16 cellular contexts compared by ENCODE assay signal in the genomic region with DNA sequence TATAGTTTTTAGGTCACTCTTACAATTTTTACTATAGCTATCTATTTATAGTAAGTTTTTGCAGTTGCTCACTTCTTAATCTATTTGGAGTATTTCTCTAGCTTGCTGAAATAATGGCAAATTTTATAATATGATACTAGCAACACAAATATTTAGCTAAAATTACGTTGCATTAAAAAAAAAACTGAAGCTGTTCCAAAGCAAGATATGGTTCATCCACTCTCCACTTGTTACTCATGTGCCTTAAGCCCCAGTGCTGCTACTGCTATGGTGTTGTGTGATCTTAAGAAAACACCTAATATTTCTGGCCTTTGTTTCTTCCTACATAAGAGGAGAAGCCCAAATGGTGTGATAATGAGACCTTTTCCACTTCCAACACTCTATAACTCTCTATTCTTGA. TPM values are rescaled to one million over a fixed set of nuclear protein-coding genes. Genes with fewer than 3 reads are reported as not detected.
DNase-seq lines count a peak whose midpoint lies in the region; ATAC-seq and TF ChIP-seq lines count a peak whose summit lies in the region.
"Had no signal": no experiment of that assay in that cellular context is flagged by ENCODE, and none has a peak within 500 bp of the region (broad histone marks: within the 10 kb centered on the region; RNA-seq: fewer than 3 reads in every experiment).

No MANE protein-coding gene starts in this region.

- TF ChIP-seq POLR2A in IMR-90 (IDR thresholded peaks at IDR 0.05; ENCODE audit: low read depth, low read length) = no peak

- H4K20me1 ChIP-seq in IMR-90 (ENCODE audit: insufficient read depth, low read length) = no peaks in the 10 kb centered on the region
- H4K20me1 ChIP-seq in SK-N-SH (ENCODE audit: insufficient read depth) = no peaks in the 10 kb centered on the region

- no peak overlapping the region for H4K91ac ChIP-seq in IMR-90 (ENCODE audit: insufficient read depth, low read depth, low read length)

- DNase-seq in IMR-90 (peak; percentile 50), SK-N-SH (no peak), fibroblast of the aortic adventitia (ENCODE audit: low read depth) (peak; percentile 17)
- no peak for DNase-seq in activated CD8-positive, alpha-beta memory T cell treated with anti-CD3 and anti-CD28 coated beads, Interleukin-2, amount 50 U/mL, for 48 hours
- no peak for DNase-seq in activated CD4-positive, alpha-beta T cell treated with anti-CD3 and anti-CD28 coated beads for 4 hours
- DNase-seq: BE2C; CD4-positive, alpha-beta memory T cell; COR-L47; DND-41; GDM1 had no signal

- intact Hi-C loops in IMR-90 (cut with micrococcal nuclease) = no loop called here

- no peak overlapping the region for H2AFZ ChIP-seq in IMR-90 (replicated peaks; ENCODE audit: low read length, poor library complexity)
- no peak overlapping the region; the same call in 1 of the 2 replicates for H2AFZ ChIP-seq in SK-N-SH (ENCODE audit: low read depth)

- H3K4me1 ChIP-seq in IMR-90 (ENCODE audit: control insufficient read depth, insufficient read depth, low read length) (peaks cover 4% of the 10 kb centered on the region), SK-N-SH (ENCODE audit: control insufficient read depth in 1 of 2, insufficient read depth in 2 of 2, low read depth in 1 of 2, low read length in 1 of 2) (peaks cover 0 to 20% of the 10 kb centered on the region in 2 experiments; a peak in 1 of 4 replicates)
- H3K4me1 ChIP-seq: A549, BE2C had no signal

- no peak for TF ChIP-seq EP300 in SK-N-SH (IDR thresholded peaks at IDR 0.05; ENCODE audit: borderline replicate concordance in 1 of 2, low read depth in 1 of 2, low read length in 1 of 2)

- H2BK5ac ChIP-seq in IMR-90 (ENCODE audit: low read depth, low read length, poor library complexity, severe bottlenecking) = no peak overlapping the region

- H3K27me3 ChIP-seq in IMR-90 (ENCODE audit: control insufficient read depth, insufficient read depth, low read length) = no peaks in the 10 kb centered on the region
- no peaks in the 10 kb centered on the region for H3K27me3 ChIP-seq in SK-N-SH (ENCODE audit: insufficient read depth)
- H3K27me3 ChIP-seq: BE2C had no signal

- no peak overlapping the region for H2AK5ac ChIP-seq in IMR-90 (ENCODE audit: low read depth, low read length)

- H2BK15ac ChIP-seq in IMR-90 (ENCODE audit: low read depth, low read length) = no peak overlapping the region

- H3K4me2 ChIP-seq in IMR-90 (ENCODE audit: low read depth, low read length) (no peak overlapping the region), SK-N-SH (peak overlapping the region; percentile 54; the same call in 1 of the 2 replicates)
- H3K4me2 ChIP-seq: A549 had no signal

- dilution Hi-C loops in IMR-90 (cut with HindIII; ENCODE audit: low sequenced_read_pairs, unreplicated experiment) = no loop called here

- H4K5ac ChIP-seq in IMR-90 (ENCODE audit: low read depth, low read length) = no peak overlapping the region

- H4K8ac ChIP-seq in IMR-90 (ENCODE audit: low read depth in 2 of 2, low read length in 2 of 2) = no peak overlapping the region

- POLR2A ChIA-PET in IMR-90 (lab: Charles Lee; ENCODE audit: unreplicated experiment) (no interaction called here), SK-N-SH (lab: Yijun Ruan, JAX) (no interaction called here)

- H3K4me3 ChIP-seq in IMR-90 (ENCODE audit: insufficient read depth, low read depth, low read length) (no peak overlapping the region), SK-N-SH (ENCODE audit: low read depth in 2 of 2, low read length in 1 of 2) (no peak overlapping the region; a peak in 1 of 4 replicates), fibroblast of the aortic adventitia (ENCODE audit: low read depth, low read length) (no peak overlapping the region)
- H3K4me3 ChIP-seq: A549 had no signal

- no peaks in the 10 kb centered on the region for H3K36me3 ChIP-seq in IMR-90 (ENCODE audit: control insufficient read depth, insufficient read depth, low read length)
- no peaks in the 10 kb centered on the region for H3K36me3 ChIP-seq in SK-N-SH (replicated peaks in 1 of 2; ENCODE audit: control insufficient read depth in 1 of 2, insufficient read depth in 2 of 2, low read length in 1 of 2)
- H3K36me3 ChIP-seq: BE2C had no signal

- no peaks in the 10 kb centered on the region for H3K79me2 ChIP-seq in SK-N-SH (ENCODE audit: insufficient read depth)

- no peak overlapping the region for H3K18ac ChIP-seq in IMR-90 (ENCODE audit: low read depth, low read length)

- H2BK20ac ChIP-seq in IMR-90 (ENCODE audit: low read depth, low read length) = no peak overlapping the region

- no peak overlapping the region for H3K27ac ChIP-seq in IMR-90 (ENCODE audit: insufficient read depth, low read length)
- H3K27ac ChIP-seq in SK-N-SH (ENCODE audit: low read depth in 2 of 2, low read length in 1 of 2) = peak overlapping the region in 1 of 2 experiments; percentile 30; a peak in 2 of 4 replicates
- H3K27ac ChIP-seq: A549, C4-2B had no signal

- WGBS in IMR-90 (ENCODE audit: extremely low coverage in 2 of 2, insufficient read length in 1 of 2), 2 experiments = no CpG with 5 or more reads among the region's 1 CpG
- WGBS in SK-N-SH (ENCODE audit: low lambda C conversion rate) = 7% methylated on average over 1 of the region's 1 CpG

- H3K9me1 ChIP-seq in IMR-90 (ENCODE audit: insufficient read depth, low read length) = peaks cover 7% of the 10 kb centered on the region

- ATAC-seq in IMR-90 (ENCODE audit: low read depth) (peak; percentile 57), GM21825 (IDR thresholded peaks at IDR 0.05; ENCODE audit: unreplicated experiment) (no peak)
- ATAC-seq: A549, HCT116 had no signal

- H3K9ac ChIP-seq in IMR-90 (ENCODE audit: low read depth, low read length) (no peak overlapping the region), SK-N-SH (no peak overlapping the region)

- H3K14ac ChIP-seq in IMR-90 (replicated peaks; ENCODE audit: low read depth, low read length) = peak overlapping the region; percentile 78; the same call in 1 of the 2 replicates

- TF ChIP-seq RAD21 in IMR-90 (IDR thresholded peaks at IDR 0.05; ENCODE audit: low read length) (no peak), SK-N-SH (IDR thresholded peaks at IDR 0.05; ENCODE audit: low read length) (no peak)

- H3K9me2 ChIP-seq in SK-N-SH = no peaks in the 10 kb centered on the region

- peaks cover 8% of the 10 kb centered on the region for H3F3A ChIP-seq in SK-N-SH (replicated peaks; ENCODE audit: insufficient read depth)

- no peaks in the 10 kb centered on the region for H3K79me1 ChIP-seq in IMR-90 (ENCODE audit: low read depth in 1 of 2, low read length in 2 of 2)

- no peak overlapping the region for H2BK120ac ChIP-seq in IMR-90 (ENCODE audit: low read depth, low read length)

- H3K9me3 ChIP-seq in IMR-90 (ENCODE audit: control insufficient read depth, insufficient read depth, low read length) (no peaks in the 10 kb centered on the region), SK-N-SH (no peaks in the 10 kb centered on the region)
- H3K9me3 ChIP-seq: A549, BE2C had no signal

- no peak overlapping the region for H3K56ac ChIP-seq in IMR-90 (ENCODE audit: extremely low read depth, insufficient read depth, low read length)

- TF ChIP-seq CTCF in IMR-90 (conservative IDR thresholded peaks at IDR 0.05; ENCODE audit: low read depth, low read length) (no peak), SK-N-SH (IDR thresholded peaks at IDR 0.05) (no peak), fibroblast of the aortic adventitia (IDR thresholded peaks at IDR 0.05; ENCODE audit: insufficient read depth, low read length) (no peak)

- no peak overlapping the region for H2AK9ac ChIP-seq in IMR-90 (replicated peaks; ENCODE audit: low read depth, low read length, poor library complexity)

- CTCF ChIA-PET in IMR-90 (lab: Yijun Ruan, JAX) (no interaction called here), SK-N-SH (lab: Yijun Ruan, JAX) (no interaction called here)

- no peak overlapping the region for H3K4ac ChIP-seq in IMR-90 (ENCODE audit: low read depth, low read length)

- no TSS peak for BruUV-seq in IMR-90 (replicated peaks; lab: Mats Ljungman, UMichigan)

- H3K23ac ChIP-seq in IMR-90 (ENCODE audit: low read depth, low read length) = no peak overlapping the region

- in situ Hi-C loops in IMR-90 (cut with MboI; ENCODE audit: low sequenced_read_pairs) = no loop called here

TF ChIP-seq in IMR-90, 13 proteins besides CTCF, POLR2A, EP300 and RAD21 (continues in another document):
- TF ChIP-seq MAZ (IDR thresholded peaks at IDR 0.05; ENCODE audit: borderline replicate concordance, low read depth, low read length) = no peak
- TF ChIP-seq SMC3 (IDR thresholded peaks at IDR 0.05; ENCODE audit: low read depth, low read length) = no peak
- no peak for TF ChIP-seq RCOR1 (IDR thresholded peaks at IDR 0.05; ENCODE audit: insufficient replicate concordance, low read length)

TF ChIP-seq in SK-N-SH, 30 proteins besides CTCF, POLR2A, EP300 and RAD21 (continues in another document):
- TF ChIP-seq NFIC (IDR thresholded peaks at IDR 0.05; ENCODE audit: borderline replicate concordance) = no peak
- TF ChIP-seq SMC3 (IDR thresholded peaks at IDR 0.05; ENCODE audit: low read depth, low read length) = no peak

RNA-seq across cellular contexts. Expression of a gene that starts 0.5 kb away (rescaled TPM):
- total RNA-seq in IMR-90 (2012; rRNA removed) (under 0.01 and 0.28 TPM in 2 replicates), fibroblast of the aortic adventitia (ENCODE audit: low replicate concordance) (3.3 TPM in 1 of 2 replicates, not detected in the other)
- polyA plus RNA-seq in IMR-90 (2012; rRNA removed) (0.29 and 0.39 TPM in 2 replicates), SK-N-SH (2012; rRNA removed) (39.3 and 48.4 TPM in 2 replicates)
- polyA plus RNA-seq in IMR-90 (2012; cell fraction: cytosol; rRNA removed) = 0.03 and 0.09 TPM in 2 replicates
- 0.04 and 0.09 TPM in 2 replicates for polyA plus RNA-seq in IMR-90 (2012; cell fraction: nucleus; rRNA removed; ENCODE audit: low replicate concordance)
- polyA plus RNA-seq in SK-N-SH (2012; cell fraction: cytosol; rRNA removed) = 45.7 and 54.1 TPM in 2 replicates
- 14.4 and 28.1 TPM in 2 replicates for polyA plus RNA-seq in SK-N-SH (2012; cell fraction: nucleus; rRNA removed)
- total RNA-seq: CD4-positive, alpha-beta memory T cell; HT-29 had no signal
- polyA plus RNA-seq: A549; CD4-positive, alpha-beta memory T cell had no signal

RNA-seq across cellular contexts. Expression of a gene that starts 31.9 kb away (rescaled TPM):
- total RNA-seq in IMR-90 (2012; rRNA removed) = not detected in 2 replicates
- polyA plus RNA-seq in IMR-90 (2012; rRNA removed) = not detected in 2 replicates
- not detected in 2 replicates for polyA plus RNA-seq in IMR-90 (2012; cell fraction: cytosol; rRNA removed)
- 0.05 TPM in 1 of 2 replicates, not detected in the other for polyA plus RNA-seq in IMR-90 (2012; cell fraction: nucleus; rRNA removed; ENCODE audit: low replicate concordance)
- 2.0 and 2.8 TPM in 2 replicates for polyA plus RNA-seq in SK-N-SH (2012; rRNA removed)
- polyA plus RNA-seq in SK-N-SH (2012; cell fraction: cytosol; rRNA removed) = 2.7 and 2.9 TPM in 2 replicates
- 1.00 and 2.0 TPM in 2 replicates for polyA plus RNA-seq in SK-N-SH (2012; cell fraction: nucleus; rRNA removed)
- not detected in 2 replicates for total RNA-seq in fibroblast of the aortic adventitia (ENCODE audit: low replicate concordance)
- total RNA-seq: CD4-positive, alpha-beta memory T cell; HT-29 had no signal
- polyA plus RNA-seq: A549; AG04450; CD4-positive, alpha-beta memory T cell had no signal

RNA-seq across cellular contexts. Expression of a gene that starts 45.0 kb away (rescaled TPM):
- total RNA-seq in IMR-90 (2012; rRNA removed) (245 and 246 TPM in 2 replicates), fibroblast of the aortic adventitia (ENCODE audit: low replicate concordance) (13.2 and 3,834 TPM in 2 replicates)
- polyA plus RNA-seq in IMR-90 (2012; rRNA removed) (155 and 166 TPM in 2 replicates), SK-N-SH (2012; rRNA removed) (5.9 and 6.5 TPM in 2 replicates)
- polyA plus RNA-seq in IMR-90 (2012; cell fraction: cytosol; rRNA removed) = 30.1 and 60.9 TPM in 2 replicates
- polyA plus RNA-seq in IMR-90 (2012; cell fraction: nucleus; rRNA removed; ENCODE audit: low replicate concordance) = 9.4 and 51.9 TPM in 2 replicates
- 6.6 and 7.3 TPM in 2 replicates for polyA plus RNA-seq in SK-N-SH (2012; cell fraction: cytosol; rRNA removed)
- polyA plus RNA-seq in SK-N-SH (2012; cell fraction: nucleus; rRNA removed) = 1.6 and 3.6 TPM in 2 replicates
- total RNA-seq: CD4-positive, alpha-beta memory T cell; HT-29 had no signal
- polyA plus RNA-seq: CD4-positive, alpha-beta memory T cell had no signal

Comparison
In these comparisons a context has a peak if more than half of its experiments do, and no peak if none do; other contexts are left out.
1. DNase-seq: peak in IMR-90 (single experiment) and fibroblast of the aortic adventitia (single experiment); none in SK-N-SH (single experiment), activated CD8-positive, alpha-beta memory T cell treated with anti-CD3 and anti-CD28 coated beads, Interleukin-2, amount 50 U/mL, for 48 hours (single experiment) and activated CD4-positive, alpha-beta T cell treated with anti-CD3 and anti-CD28 coated beads for 4 hours (0 of 2).